In genomic region chr6:13708679-13709261, GRCh38 we compare ENCODE assay signal across 8 cellular contexts. TPM values are rescaled to one million over a fixed set of nuclear protein-coding genes. Genes with fewer than 3 reads are reported as not detected.
A peak's percentile ranks its signal among the peaks of the same experiment; 100 is the strongest.
DNase-seq lines count a peak whose midpoint lies in the region; ATAC-seq, FAIRE-seq and TF ChIP-seq lines count a peak whose summit lies in the region.

No MANE protein-coding gene starts in this region.

- H3K9ac ChIP-seq in HepG2 (ENCODE audit: insufficient read depth, low read depth, low read length), result peak overlapping the region; percentile 90

- H3K36me3 Mint-ChIP-seq in activated naive CD4-positive, alpha-beta T cell treated with anti-CD3 and anti-CD28 coated beads for 36 hours (ENCODE audit: low read depth), result peaks cover 15% of the 10 kb centered on the region
- H3K36me3 Mint-ChIP-seq in activated naive CD8-positive, alpha-beta T cell treated with anti-CD3 and anti-CD28 coated beads, Interleukin-2, amount 50 U/mL, for 24 hours (ENCODE audit: low read depth), result peaks cover 8% of the 10 kb centered on the region
- H3K36me3 Mint-ChIP-seq in type B pancreatic cell, result peaks cover 12% of the 10 kb centered on the region

- no peaks in the 10 kb centered on the region; a peak in 1 of 5 replicates for H3K27me3 ChIP-seq in HepG2 (ENCODE audit: control insufficient read depth in 1 of 2, insufficient read depth in 2 of 2, low read length in 2 of 2)

- no TSS peak for BruUV-seq in HepG2 (replicated peaks; lab: Mats Ljungman, UMichigan)

- H3K27ac Mint-ChIP-seq in activated naive CD4-positive, alpha-beta T cell treated with anti-CD3 and anti-CD28 coated beads for 36 hours, result peak overlapping the region; percentile 90
- peak overlapping the region; percentile 85 for H3K27ac Mint-ChIP-seq in activated naive CD8-positive, alpha-beta T cell treated with anti-CD3 and anti-CD28 coated beads, Interleukin-2, amount 50 U/mL, for 24 hours
- H3K27ac Mint-ChIP-seq in type B pancreatic cell, result peak overlapping the region; percentile 98

- H3K9me3 Mint-ChIP-seq in activated naive CD4-positive, alpha-beta T cell treated with anti-CD3 and anti-CD28 coated beads for 36 hours, result no peaks in the 10 kb centered on the region
- H3K9me3 Mint-ChIP-seq in activated naive CD8-positive, alpha-beta T cell treated with anti-CD3 and anti-CD28 coated beads, Interleukin-2, amount 50 U/mL, for 24 hours, result no peaks in the 10 kb centered on the region
- no peaks in the 10 kb centered on the region for H3K9me3 Mint-ChIP-seq in type B pancreatic cell

- WGBS in HepG2 (ENCODE audit: low lambda C conversion rate), result 8% methylated on average over 7 of the region's 7 CpGs

- no peak for TF ChIP-seq POLR2A in HepG2 (IDR thresholded peaks at IDR 0.05; ENCODE audit: insufficient read depth in 1 of 2, low read depth in 2 of 2, low read length in 2 of 2)

- H3K79me2 ChIP-seq in HepG2 (ENCODE audit: insufficient read depth, low read length), result peaks cover 71% of the 10 kb centered on the region

- peak overlapping the region; percentile 96 for H3K4me2 ChIP-seq in HepG2 (ENCODE audit: low read depth, low read length)

- POLR2A ChIA-PET in HepG2 (lab: Yijun Ruan, JAX), result interaction anchor here (1.3 to 3.0 kb wide), 4 partner anchors 8 to 134 kb away, joined by 3 to 12 read pairs (median 6); partner anchors contain the start of gene SIRT5

- H3K27me3 Mint-ChIP-seq in activated naive CD4-positive, alpha-beta T cell treated with anti-CD3 and anti-CD28 coated beads for 36 hours (ENCODE audit: low read depth), result no peaks in the 10 kb centered on the region
- H3K27me3 Mint-ChIP-seq in activated naive CD8-positive, alpha-beta T cell treated with anti-CD3 and anti-CD28 coated beads, Interleukin-2, amount 50 U/mL, for 24 hours, result no peaks in the 10 kb centered on the region
- no peaks in the 10 kb centered on the region for H3K27me3 Mint-ChIP-seq in type B pancreatic cell

- ATAC-seq in activated naive CD8-positive, alpha-beta T cell treated with anti-CD3 and anti-CD28 coated beads, Interleukin-2, amount 50 U/mL, for 24 hours, result no peak
- ATAC-seq in HepG2, result no peak
- no peak for ATAC-seq in GM21576 (IDR thresholded peaks at IDR 0.05; ENCODE audit: unreplicated experiment)

- no peak for DNase-seq in activated naive CD4-positive, alpha-beta T cell treated with anti-CD3 and anti-CD28 coated beads for 36 hours
- DNase-seq in activated naive CD4-positive, alpha-beta T cell treated with anti-CD3 and anti-CD28 coated beads, Interleukin-2, amount 50 U/mL, for 16 hours, result no peak
- no peak for DNase-seq in activated naive CD8-positive, alpha-beta T cell treated with anti-CD3 and anti-CD28 coated beads, Interleukin-2, amount 50 U/mL, for 24 hours
- no peak for DNase-seq in HepG2 (ENCODE audit: low spot score)
- no peak for DNase-seq in type B pancreatic cell (ENCODE audit: extremely low spot score, unreplicated experiment)
- DNase-seq in G401 (ENCODE audit: low spot score), result no peak
- DNase-seq in NCI-H345 treated with DMSO at 0.1 percent for 48 hours (lab: John Stamatoyannopoulos, UW; ENCODE audit: unreplicated experiment), result no peak

- no peak overlapping the region for H3K27ac ChIP-seq in HepG2 (ENCODE audit: extremely low read length, insufficient read depth, low read length)

- H3K9me3 ChIP-seq in HepG2 (ENCODE audit: low read length), result no peaks in the 10 kb centered on the region

- no peak for TF ChIP-seq EP300 in HepG2 (IDR thresholded peaks at IDR 0.05; ENCODE audit: low read depth in 2 of 2, low read length in 2 of 2)
- TF ChIP-seq EP300 in HepG2 (CRISPR knock-in tag; IDR thresholded peaks at IDR 0.05; ENCODE audit: borderline replicate concordance), result no peak

- peak overlapping the region; percentile 92 to 97 (median 95) for H3K4me3 ChIP-seq in HepG2 (replicated peaks in 1 of 3; ENCODE audit: insufficient read depth in 1 of 3, low read depth in 2 of 3, low read length in 3 of 3)

- H3K4me3 Mint-ChIP-seq in activated naive CD4-positive, alpha-beta T cell treated with anti-CD3 and anti-CD28 coated beads for 36 hours, result peak overlapping the region; percentile 87
- H3K4me3 Mint-ChIP-seq in activated naive CD8-positive, alpha-beta T cell treated with anti-CD3 and anti-CD28 coated beads, Interleukin-2, amount 50 U/mL, for 24 hours, result peak overlapping the region; percentile 92
- H3K4me3 Mint-ChIP-seq in type B pancreatic cell, result peak overlapping the region; percentile 100

- H4K20me1 ChIP-seq in HepG2 (ENCODE audit: insufficient read depth, low read length), result peaks cover 25% of the 10 kb centered on the region

- CTCF ChIA-PET in activated naive CD4-positive, alpha-beta T cell treated with anti-CD3 and anti-CD28 coated beads for 36 hours (lab: Charles Lee), result interaction anchor here (0.7 to 2.9 kb wide), 4 partner anchors 69 to 134 kb away, joined by 3 to 13 read pairs (median 5); partner anchors contain the start of genes NOL7 and SIRT5
- CTCF ChIA-PET in HepG2 (lab: Yijun Ruan, JAX; ENCODE audit: low intra/inter-chr PET ratio, low total read pairs), result no interaction called here

- intact Hi-C loops in activated naive CD4-positive, alpha-beta T cell treated with anti-CD3 and anti-CD28 coated beads for 36 hours (cut with micrococcal nuclease), result loop anchor here (1.0 to 5.0 kb wide), 3 partner anchors 14 to 353 kb away; no protein-coding TSS in a partner anchor
- intact Hi-C loops in HepG2 (cut with micrococcal nuclease; ENCODE audit: unreplicated experiment), result loop anchor here (1.0 to 2.0 kb wide), 2 partner anchors 30 to 44 kb away; no protein-coding TSS in a partner anchor

- no peak for TF ChIP-seq RAD21 in HepG2 (CRISPR knock-in tag; IDR thresholded peaks at IDR 0.05)

- FAIRE-seq in HepG2 (lab: Jason Lieb, UNC), result no peak

- TF ChIP-seq CTCF in HepG2 (CRISPR knock-in tag; IDR thresholded peaks at IDR 0.05) (no peak), type B pancreatic cell (conservative IDR thresholded peaks at IDR 0.05) (no peak)

- H3K4me1 Mint-ChIP-seq in activated naive CD4-positive, alpha-beta T cell treated with anti-CD3 and anti-CD28 coated beads for 36 hours (ENCODE audit: low read depth), result peaks cover 33% of the 10 kb centered on the region
- H3K4me1 Mint-ChIP-seq in activated naive CD8-positive, alpha-beta T cell treated with anti-CD3 and anti-CD28 coated beads, Interleukin-2, amount 50 U/mL, for 24 hours, result peaks cover 37% of the 10 kb centered on the region
- H3K4me1 Mint-ChIP-seq in type B pancreatic cell (ENCODE audit: unreplicated experiment), result peaks cover 26% of the 10 kb centered on the region

- H3K36me3 ChIP-seq in HepG2 (replicated peaks in 1 of 2; ENCODE audit: control insufficient read depth in 1 of 2, insufficient read depth in 2 of 2, low read length in 2 of 2), result no peaks in the 10 kb centered on the region; a peak in 2 of 5 replicates

- H3K4me1 ChIP-seq in HepG2 (ENCODE audit: insufficient read depth, low read length), result peaks cover 36% of the 10 kb centered on the region

- in situ Hi-C loops in HepG2 (cut with HindIII; ENCODE audit: extremely low pct_ligation_motif_present, low pct_unique_long_range_greater_than_20kb), result loop anchor here (5.0 kb wide), 1 partner anchor 91 kb away; the partner anchor contains the start of gene NOL7
- in situ Hi-C loops in G401 (cut with HindIII; ENCODE audit: low sequenced_read_pairs), result no loop called here

- H2AFZ ChIP-seq in HepG2 (ENCODE audit: low read length), result no peak overlapping the region

RNA-seq across cellular contexts. Expression of gene RANBP9, which starts 2.9 kb away (rescaled TPM):
- 10 to 100 TPM; 61.2 to 62.9 TPM for total RNA-seq in activated naive CD4-positive, alpha-beta T cell treated with anti-CD3 and anti-CD28 coated beads for 36 hours
- total RNA-seq in HepG2 (2016; rRNA removed; fragmentation: Illumina TruSeq; extraction: Trizol), result 30.6 and 40.8 TPM in 2 replicates
- total RNA-seq in HepG2 (2016; cell fraction: cytosol; rRNA removed; fragmentation: Illumina TruSeq; extraction: Trizol; ENCODE audit: low read depth), result 49.4 and 57.5 TPM in 2 replicates
- 29.2 and 36.4 TPM in 2 replicates for total RNA-seq in HepG2 (2016; cell fraction: insoluble cytoplasmic fraction; rRNA removed; fragmentation: Illumina TruSeq; extraction: Trizol)
- 51.1 and 60.2 TPM in 2 replicates for total RNA-seq in HepG2 (2016; cell fraction: membrane; rRNA removed; fragmentation: Illumina TruSeq; extraction: Trizol)
- 28.5 and 30.5 TPM in 2 replicates for total RNA-seq in HepG2 (2016; cell fraction: nucleus; rRNA removed; fragmentation: Illumina TruSeq; extraction: Trizol)
- polyA plus RNA-seq in HepG2 (2011; rRNA removed), result 22.4 and 26.6 TPM in 2 replicates
- polyA plus RNA-seq in HepG2 (2011; cell fraction: cytosol; rRNA removed), result 14.8 and 16.2 TPM in 2 replicates
- polyA plus RNA-seq in HepG2 (2011; cell fraction: nucleus; rRNA removed), result 22.9 TPM in 2 replicates
- 32.6 and 36.1 TPM in 2 replicates for polyA plus RNA-seq in HepG2 (2012)
- 8.1 and 8.7 TPM in 2 replicates for polyA plus RNA-seq in HepG2 (2016; cell fraction: cytosol; fragmentation: Illumina TruSeq; extraction: Trizol; ENCODE audit: low read depth)
- polyA plus RNA-seq in HepG2 (2016; cell fraction: insoluble cytoplasmic fraction; fragmentation: Illumina TruSeq; extraction: Trizol; ENCODE audit: low read depth), result 43.1 and 50.7 TPM in 2 replicates
- polyA plus RNA-seq in HepG2 (2016; cell fraction: membrane; fragmentation: Illumina TruSeq; extraction: Trizol; ENCODE audit: low read depth), result 23.5 and 24.1 TPM in 2 replicates
- polyA plus RNA-seq in HepG2 (2016; cell fraction: nucleus; fragmentation: Illumina TruSeq; extraction: Trizol; ENCODE audit: insufficient read depth, low read depth), result 49.1 and 54.5 TPM in 2 replicates
- polyA minus RNA-seq in HepG2 (2011; rRNA and poly(A)+ RNA removed; ENCODE audit: low replicate concordance), result 9.6 and 10.2 TPM in 2 replicates
- 26.9 and 31.1 TPM in 2 replicates for polyA minus RNA-seq in HepG2 (2011; cell fraction: cytosol; rRNA and poly(A)+ RNA removed)
- 31.8 and 37.2 TPM in 2 replicates for polyA minus RNA-seq in HepG2 (2011; cell fraction: nucleus; rRNA and poly(A)+ RNA removed)
- 40.4 and 43.4 TPM in 2 replicates for total RNA-seq in type B pancreatic cell (ENCODE audit: low replicate concordance)
- 20.7 and 36.3 TPM in 2 replicates for total RNA-seq in G401 (2014; rRNA removed; shearing (Covaris generic))
